Comparison of ENCODE assay signal across 1 cellular context in the genomic region with DNA sequence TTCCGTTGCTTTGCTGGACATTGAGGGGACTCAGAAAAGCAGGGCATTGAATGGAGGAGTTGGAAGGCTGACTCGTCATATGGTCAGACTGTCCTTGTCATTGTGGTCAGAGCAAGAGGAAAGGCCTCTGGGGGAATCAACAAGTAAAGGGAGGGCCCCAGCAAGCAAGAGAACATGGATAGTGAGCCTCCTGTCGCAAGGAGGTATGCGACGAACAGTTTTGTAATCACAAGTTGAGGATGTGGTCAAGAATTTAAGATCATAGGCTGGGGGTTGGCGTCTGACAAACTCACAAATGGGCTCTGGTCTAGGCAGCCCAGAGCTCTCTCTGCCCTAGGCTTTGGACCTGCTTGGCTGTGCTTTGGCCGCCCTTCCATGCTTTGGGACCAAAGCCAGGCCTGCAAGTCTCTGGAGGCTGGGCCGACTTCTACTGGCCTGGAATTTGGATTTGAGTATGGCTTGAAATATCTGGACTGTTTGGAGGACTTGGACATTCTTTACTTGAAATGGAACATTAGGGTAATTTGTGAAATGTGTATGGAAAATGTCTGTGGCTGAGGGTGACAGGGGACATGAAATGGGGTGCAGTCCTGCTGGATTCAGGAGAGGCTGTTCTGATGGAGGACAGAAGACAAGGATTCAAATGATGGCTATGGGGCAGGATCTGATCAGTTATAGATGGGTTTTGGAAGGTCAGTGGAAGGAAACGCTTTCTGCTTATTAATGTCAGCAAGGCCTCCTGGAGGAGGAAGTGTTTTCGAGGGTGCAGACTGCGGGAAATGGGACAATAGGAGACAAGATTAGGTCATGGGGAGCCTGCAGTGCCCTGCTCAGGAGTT.
TF ChIP-seq lines count a peak whose summit lies in the region.

No MANE protein-coding gene starts in this region.

TF ChIP-seq in liver, 16 proteins besides CTCF, POLR2A, EP300 and RAD21 (continued from another document):
- TF ChIP-seq EGR1 (IDR thresholded peaks at IDR 0.05; ENCODE audit: low read depth in 2 of 2): no peak
- TF ChIP-seq, protein P1, sequence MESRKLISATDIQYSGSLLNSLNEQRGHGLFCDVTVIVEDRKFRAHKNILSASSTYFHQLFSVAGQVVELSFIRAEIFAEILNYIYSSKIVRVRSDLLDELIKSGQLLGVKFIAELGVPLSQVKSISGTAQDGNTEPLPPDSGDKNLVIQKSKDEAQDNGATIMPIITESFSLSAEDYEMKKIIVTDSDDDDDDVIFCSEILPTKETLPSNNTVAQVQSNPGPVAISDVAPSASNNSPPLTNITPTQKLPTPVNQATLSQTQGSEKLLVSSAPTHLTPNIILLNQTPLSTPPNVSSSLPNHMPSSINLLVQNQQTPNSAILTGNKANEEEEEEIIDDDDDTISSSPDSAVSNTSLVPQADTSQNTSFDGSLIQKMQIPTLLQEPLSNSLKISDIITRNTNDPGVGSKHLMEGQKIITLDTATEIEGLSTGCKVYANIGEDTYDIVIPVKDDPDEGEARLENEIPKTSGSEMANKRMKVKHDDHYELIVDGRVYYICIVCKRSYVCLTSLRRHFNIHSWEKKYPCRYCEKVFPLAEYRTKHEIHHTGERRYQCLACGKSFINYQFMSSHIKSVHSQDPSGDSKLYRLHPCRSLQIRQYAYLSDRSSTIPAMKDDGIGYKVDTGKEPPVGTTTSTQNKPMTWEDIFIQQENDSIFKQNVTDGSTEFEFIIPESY (IDR thresholded peaks at IDR 0.05): no peak
- TF ChIP-seq FOXA2 (IDR thresholded peaks at IDR 0.05): no peak
- TF ChIP-seq, protein P2, sequence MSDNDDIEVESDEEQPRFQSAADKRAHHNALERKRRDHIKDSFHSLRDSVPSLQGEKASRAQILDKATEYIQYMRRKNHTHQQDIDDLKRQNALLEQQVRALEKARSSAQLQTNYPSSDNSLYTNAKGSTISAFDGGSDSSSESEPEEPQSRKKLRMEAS (IDR thresholded peaks at IDR 0.05): peak; percentile 41
TF ChIP-seq in liver: peak in this region for 6.
